Comparison of ENCODE assay signal across 20 cellular contexts in genomic region chr11:35950082-35950481, GRCh38. TPM values are rescaled to one million over a fixed set of nuclear protein-coding genes. Genes with fewer than 3 reads are reported as not detected.
"Had no signal": no experiment of that assay in that cellular context is flagged by ENCODE, and none has a peak within 500 bp of the region (broad histone marks: within the 10 kb centered on the region; RNA-seq: fewer than 3 reads in every experiment).

No MANE protein-coding gene starts in this region.

- H3K27me3 ChIP-seq: esophagus squamous epithelium, pancreas, sigmoid colon, suprapubic skin, transverse colon, upper lobe of right lung, uterus had no signal

- H3K27ac ChIP-seq: esophagus squamous epithelium, neutrophil, pancreas, sigmoid colon, suprapubic skin, transverse colon, upper lobe of right lung, uterus had no signal

- H3K4me3 ChIP-seq: esophagus squamous epithelium, pancreas, sigmoid colon, suprapubic skin, transverse colon, upper lobe of right lung, uterus had no signal

- H3K9me3 ChIP-seq: esophagus squamous epithelium, neutrophil, pancreas, sigmoid colon, suprapubic skin, transverse colon, upper lobe of right lung, uterus had no signal

- H3K4me1 ChIP-seq: pancreas, upper lobe of right lung had no signal

- FAIRE-seq: colon, frontal cortex, kidney, pancreas had no signal

- H3K36me3 ChIP-seq: esophagus squamous epithelium, neutrophil, pancreas, sigmoid colon, suprapubic skin, transverse colon, upper lobe of right lung, uterus had no signal

- ATAC-seq: left lobe of liver; naive thymus-derived CD8-positive, alpha-beta T cell; pancreas; stimulated activated naive B cell treated with anti-CD40 and anti-IgM and Interleukin-4, amounts not matched to agents 10 μg/mL and 1 μg/mL and 100 μg/mL, for 72 hours; stimulated activated naive CD8-positive, alpha-beta T cell treated with anti-CD3 and anti-CD28 coated beads, Interleukin-15, amount 100 ng/mL, for 72 hours; upper lobe of right lung had no signal

- DNase-seq: central memory CD4-positive, alpha-beta T cell; effector CD8-positive, alpha-beta T cell; endodermal cell; esophagus squamous epithelium; kidney; mesendoderm; midbrain; naive thymus-derived CD8-positive, alpha-beta T cell; pancreas; sigmoid colon; stimulated activated naive B cell treated with anti-CD40 and anti-IgM and Interleukin-4, amounts not matched to agents 10 μg/mL and 1 μg/mL and 100 μg/mL, for 72 hours; stimulated activated naive CD8-positive, alpha-beta T cell treated with anti-CD3 and anti-CD28 coated beads, Interleukin-15, amount 100 ng/mL, for 72 hours; transverse colon; upper lobe of right lung; uterus had no signal

RNA-seq across cellular contexts. Expression of gene LDLRAD3, which starts 6.2 kb away (rescaled TPM):
- total RNA-seq: naive thymus-derived CD8-positive, alpha-beta T cell had no signal
- polyA plus RNA-seq: naive thymus-derived CD8-positive, alpha-beta T cell had no signal
